Comparison of ENCODE assay signal across 1 cellular context in the genomic region with DNA sequence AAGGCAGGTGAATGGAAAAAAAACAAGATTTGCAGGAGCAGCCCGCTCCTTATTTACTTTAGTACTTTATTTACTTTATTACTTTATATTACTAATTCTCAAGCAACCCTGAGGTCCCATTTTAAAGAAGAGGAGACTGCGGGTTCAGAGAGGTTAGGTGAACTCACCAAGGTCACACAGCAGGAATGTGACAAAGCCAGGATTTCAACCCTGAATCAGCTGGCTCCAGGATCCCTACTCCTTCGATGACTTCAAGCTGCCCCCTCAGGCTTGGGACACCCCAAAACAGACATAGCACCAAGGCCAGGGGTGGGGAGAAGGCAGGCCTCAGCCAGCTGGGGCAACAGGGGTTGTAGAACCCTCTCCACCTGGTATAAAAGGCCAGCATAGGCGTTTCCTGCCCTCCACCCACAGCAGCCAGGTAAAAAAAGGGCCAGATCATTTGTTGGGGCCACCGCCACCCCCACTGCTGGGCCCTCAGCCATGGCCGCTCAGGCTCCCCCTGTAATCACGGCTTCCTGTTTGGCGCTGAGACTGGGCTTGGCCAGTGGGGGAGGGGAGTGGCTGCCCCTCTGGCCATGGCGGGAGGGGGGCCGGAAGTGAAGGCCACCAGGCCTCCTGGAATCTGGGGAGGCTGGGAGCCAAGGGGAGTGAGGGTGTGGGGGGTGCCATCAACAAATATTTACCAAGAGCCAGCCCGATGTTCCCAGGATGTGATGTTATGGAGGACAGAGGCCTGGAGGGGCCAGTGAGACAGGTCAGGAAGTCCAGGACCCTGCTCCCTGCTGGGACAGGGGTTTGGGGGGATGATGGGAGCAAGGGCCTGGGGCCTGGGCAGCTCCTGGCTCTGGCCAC.
TF ChIP-seq lines count a peak whose summit lies in the region.

No MANE protein-coding gene starts in this region.

TF ChIP-seq in HepG2, 621 proteins besides CTCF, POLR2A, EP300 and RAD21 (continued from another document and continues in another):
- TF ChIP-seq, protein P1, sequence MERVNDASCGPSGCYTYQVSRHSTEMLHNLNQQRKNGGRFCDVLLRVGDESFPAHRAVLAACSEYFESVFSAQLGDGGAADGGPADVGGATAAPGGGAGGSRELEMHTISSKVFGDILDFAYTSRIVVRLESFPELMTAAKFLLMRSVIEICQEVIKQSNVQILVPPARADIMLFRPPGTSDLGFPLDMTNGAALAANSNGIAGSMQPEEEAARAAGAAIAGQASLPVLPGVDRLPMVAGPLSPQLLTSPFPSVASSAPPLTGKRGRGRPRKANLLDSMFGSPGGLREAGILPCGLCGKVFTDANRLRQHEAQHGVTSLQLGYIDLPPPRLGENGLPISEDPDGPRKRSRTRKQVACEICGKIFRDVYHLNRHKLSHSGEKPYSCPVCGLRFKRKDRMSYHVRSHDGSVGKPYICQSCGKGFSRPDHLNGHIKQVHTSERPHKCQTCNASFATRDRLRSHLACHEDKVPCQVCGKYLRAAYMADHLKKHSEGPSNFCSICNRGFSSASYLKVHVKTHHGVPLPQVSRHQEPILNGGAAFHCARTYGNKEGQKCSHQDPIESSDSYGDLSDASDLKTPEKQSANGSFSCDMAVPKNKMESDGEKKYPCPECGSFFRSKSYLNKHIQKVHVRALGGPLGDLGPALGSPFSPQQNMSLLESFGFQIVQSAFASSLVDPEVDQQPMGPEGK (CRISPR knock-in tag; IDR thresholded peaks at IDR 0.05), result peak; percentile 95
- TF ChIP-seq, protein P2, sequence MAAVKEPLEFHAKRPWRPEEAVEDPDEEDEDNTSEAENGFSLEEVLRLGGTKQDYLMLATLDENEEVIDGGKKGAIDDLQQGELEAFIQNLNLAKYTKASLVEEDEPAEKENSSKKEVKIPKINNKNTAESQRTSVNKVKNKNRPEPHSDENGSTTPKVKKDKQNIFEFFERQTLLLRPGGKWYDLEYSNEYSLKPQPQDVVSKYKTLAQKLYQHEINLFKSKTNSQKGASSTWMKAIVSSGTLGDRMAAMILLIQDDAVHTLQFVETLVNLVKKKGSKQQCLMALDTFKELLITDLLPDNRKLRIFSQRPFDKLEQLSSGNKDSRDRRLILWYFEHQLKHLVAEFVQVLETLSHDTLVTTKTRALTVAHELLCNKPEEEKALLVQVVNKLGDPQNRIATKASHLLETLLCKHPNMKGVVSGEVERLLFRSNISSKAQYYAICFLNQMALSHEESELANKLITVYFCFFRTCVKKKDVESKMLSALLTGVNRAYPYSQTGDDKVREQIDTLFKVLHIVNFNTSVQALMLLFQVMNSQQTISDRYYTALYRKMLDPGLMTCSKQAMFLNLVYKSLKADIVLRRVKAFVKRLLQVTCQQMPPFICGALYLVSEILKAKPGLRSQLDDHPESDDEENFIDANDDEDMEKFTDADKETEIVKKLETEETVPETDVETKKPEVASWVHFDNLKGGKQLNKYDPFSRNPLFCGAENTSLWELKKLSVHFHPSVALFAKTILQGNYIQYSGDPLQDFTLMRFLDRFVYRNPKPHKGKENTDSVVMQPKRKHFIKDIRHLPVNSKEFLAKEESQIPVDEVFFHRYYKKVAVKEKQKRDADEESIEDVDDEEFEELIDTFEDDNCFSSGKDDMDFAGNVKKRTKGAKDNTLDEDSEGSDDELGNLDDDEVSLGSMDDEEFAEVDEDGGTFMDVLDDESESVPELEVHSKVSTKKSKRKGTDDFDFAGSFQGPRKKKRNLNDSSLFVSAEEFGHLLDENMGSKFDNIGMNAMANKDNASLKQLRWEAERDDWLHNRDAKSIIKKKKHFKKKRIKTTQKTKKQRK (IDR thresholded peaks at IDR 0.05; ENCODE audit: low read length), result no peak
- peak; percentile 61 for TF ChIP-seq ELF1 (CRISPR knock-in tag; IDR thresholded peaks at IDR 0.05)
- no peak for TF ChIP-seq ZNF766 (CRISPR knock-in tag; IDR thresholded peaks at IDR 0.05; ENCODE audit: borderline replicate concordance)
- TF ChIP-seq, protein P3, sequence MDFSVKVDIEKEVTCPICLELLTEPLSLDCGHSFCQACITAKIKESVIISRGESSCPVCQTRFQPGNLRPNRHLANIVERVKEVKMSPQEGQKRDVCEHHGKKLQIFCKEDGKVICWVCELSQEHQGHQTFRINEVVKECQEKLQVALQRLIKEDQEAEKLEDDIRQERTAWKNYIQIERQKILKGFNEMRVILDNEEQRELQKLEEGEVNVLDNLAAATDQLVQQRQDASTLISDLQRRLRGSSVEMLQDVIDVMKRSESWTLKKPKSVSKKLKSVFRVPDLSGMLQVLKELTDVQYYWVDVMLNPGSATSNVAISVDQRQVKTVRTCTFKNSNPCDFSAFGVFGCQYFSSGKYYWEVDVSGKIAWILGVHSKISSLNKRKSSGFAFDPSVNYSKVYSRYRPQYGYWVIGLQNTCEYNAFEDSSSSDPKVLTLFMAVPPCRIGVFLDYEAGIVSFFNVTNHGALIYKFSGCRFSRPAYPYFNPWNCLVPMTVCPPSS (IDR thresholded peaks at IDR 0.05), result no peak
- TF ChIP-seq CBX1 (IDR thresholded peaks at IDR 0.05; ENCODE audit: low read depth), result no peak
- no peak for TF ChIP-seq SIN3B (IDR thresholded peaks at IDR 0.05; ENCODE audit: low read length)
- TF ChIP-seq HNRNPLL (IDR thresholded peaks at IDR 0.05; ENCODE audit: low read depth, low read length, poor library complexity, severe bottlenecking), result no peak
- TF ChIP-seq, protein P4, sequence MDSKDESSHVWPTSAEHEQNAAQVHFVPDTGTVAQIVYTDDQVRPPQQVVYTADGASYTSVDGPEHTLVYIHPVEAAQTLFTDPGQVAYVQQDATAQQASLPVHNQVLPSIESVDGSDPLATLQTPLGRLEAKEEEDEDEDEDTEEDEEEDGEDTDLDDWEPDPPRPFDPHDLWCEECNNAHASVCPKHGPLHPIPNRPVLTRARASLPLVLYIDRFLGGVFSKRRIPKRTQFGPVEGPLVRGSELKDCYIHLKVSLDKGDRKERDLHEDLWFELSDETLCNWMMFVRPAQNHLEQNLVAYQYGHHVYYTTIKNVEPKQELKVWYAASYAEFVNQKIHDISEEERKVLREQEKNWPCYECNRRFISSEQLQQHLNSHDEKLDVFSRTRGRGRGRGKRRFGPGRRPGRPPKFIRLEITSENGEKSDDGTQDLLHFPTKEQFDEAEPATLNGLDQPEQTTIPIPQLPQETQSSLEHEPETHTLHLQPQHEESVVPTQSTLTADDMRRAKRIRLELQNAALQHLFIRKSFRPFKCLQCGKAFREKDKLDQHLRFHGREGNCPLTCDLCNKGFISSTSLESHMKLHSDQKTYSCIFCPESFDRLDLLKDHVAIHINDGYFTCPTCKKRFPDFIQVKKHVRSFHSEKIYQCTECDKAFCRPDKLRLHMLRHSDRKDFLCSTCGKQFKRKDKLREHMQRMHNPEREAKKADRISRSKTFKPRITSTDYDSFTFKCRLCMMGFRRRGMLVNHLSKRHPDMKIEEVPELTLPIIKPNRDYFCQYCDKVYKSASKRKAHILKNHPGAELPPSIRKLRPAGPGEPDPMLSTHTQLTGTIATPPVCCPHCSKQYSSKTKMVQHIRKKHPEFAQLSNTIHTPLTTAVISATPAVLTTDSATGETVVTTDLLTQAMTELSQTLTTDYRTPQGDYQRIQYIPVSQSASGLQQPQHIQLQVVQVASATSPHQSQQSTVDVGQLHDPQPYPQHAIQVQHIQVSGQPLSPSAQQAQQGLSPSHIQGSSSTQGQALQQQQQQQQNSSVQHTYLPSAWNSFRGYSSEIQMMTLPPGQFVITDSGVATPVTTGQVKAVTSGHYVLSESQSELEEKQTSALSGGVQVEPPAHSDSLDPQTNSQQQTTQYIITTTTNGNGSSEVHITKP (CRISPR knock-in tag; IDR thresholded peaks at IDR 0.05; ENCODE audit: low read depth), result 0 out of 2 replicates have a peak, but pooled peaks have one; percentile 24
- no peak for TF ChIP-seq ZNF496 (CRISPR knock-in tag; IDR thresholded peaks at IDR 0.05; ENCODE audit: insufficient replicate concordance)
- TF ChIP-seq ZNF83 (CRISPR knock-in tag; IDR thresholded peaks at IDR 0.05; ENCODE audit: borderline replicate concordance), result no peak
- TF ChIP-seq ZNF337 (CRISPR knock-in tag; IDR thresholded peaks at IDR 0.05; ENCODE audit: borderline replicate concordance, low read depth), result no peak
- TF ChIP-seq ZNF709 (CRISPR knock-in tag; IDR thresholded peaks at IDR 0.05), result no peak
- no peak for TF ChIP-seq LCORL (IDR thresholded peaks at IDR 0.05)
- no peak for TF ChIP-seq LCORL (CRISPR knock-in tag; IDR thresholded peaks at IDR 0.05)
- TF ChIP-seq HIVEP1 (CRISPR knock-in tag; IDR thresholded peaks at IDR 0.05), result no peak
- no peak for TF ChIP-seq SCMH1 (CRISPR knock-in tag; IDR thresholded peaks at IDR 0.05; ENCODE audit: borderline replicate concordance)
- TF ChIP-seq, protein P5, sequence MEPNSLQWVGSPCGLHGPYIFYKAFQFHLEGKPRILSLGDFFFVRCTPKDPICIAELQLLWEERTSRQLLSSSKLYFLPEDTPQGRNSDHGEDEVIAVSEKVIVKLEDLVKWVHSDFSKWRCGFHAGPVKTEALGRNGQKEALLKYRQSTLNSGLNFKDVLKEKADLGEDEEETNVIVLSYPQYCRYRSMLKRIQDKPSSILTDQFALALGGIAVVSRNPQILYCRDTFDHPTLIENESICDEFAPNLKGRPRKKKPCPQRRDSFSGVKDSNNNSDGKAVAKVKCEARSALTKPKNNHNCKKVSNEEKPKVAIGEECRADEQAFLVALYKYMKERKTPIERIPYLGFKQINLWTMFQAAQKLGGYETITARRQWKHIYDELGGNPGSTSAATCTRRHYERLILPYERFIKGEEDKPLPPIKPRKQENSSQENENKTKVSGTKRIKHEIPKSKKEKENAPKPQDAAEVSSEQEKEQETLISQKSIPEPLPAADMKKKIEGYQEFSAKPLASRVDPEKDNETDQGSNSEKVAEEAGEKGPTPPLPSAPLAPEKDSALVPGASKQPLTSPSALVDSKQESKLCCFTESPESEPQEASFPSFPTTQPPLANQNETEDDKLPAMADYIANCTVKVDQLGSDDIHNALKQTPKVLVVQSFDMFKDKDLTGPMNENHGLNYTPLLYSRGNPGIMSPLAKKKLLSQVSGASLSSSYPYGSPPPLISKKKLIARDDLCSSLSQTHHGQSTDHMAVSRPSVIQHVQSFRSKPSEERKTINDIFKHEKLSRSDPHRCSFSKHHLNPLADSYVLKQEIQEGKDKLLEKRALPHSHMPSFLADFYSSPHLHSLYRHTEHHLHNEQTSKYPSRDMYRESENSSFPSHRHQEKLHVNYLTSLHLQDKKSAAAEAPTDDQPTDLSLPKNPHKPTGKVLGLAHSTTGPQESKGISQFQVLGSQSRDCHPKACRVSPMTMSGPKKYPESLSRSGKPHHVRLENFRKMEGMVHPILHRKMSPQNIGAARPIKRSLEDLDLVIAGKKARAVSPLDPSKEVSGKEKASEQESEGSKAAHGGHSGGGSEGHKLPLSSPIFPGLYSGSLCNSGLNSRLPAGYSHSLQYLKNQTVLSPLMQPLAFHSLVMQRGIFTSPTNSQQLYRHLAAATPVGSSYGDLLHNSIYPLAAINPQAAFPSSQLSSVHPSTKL (CRISPR knock-in tag; IDR thresholded peaks at IDR 0.05), result peak; percentile 32; the same call in 1 of the 2 replicates
- TF ChIP-seq KAT2B (IDR thresholded peaks at IDR 0.05; ENCODE audit: borderline replicate concordance, low read depth, low read length), result no peak
- TF ChIP-seq, protein P6, sequence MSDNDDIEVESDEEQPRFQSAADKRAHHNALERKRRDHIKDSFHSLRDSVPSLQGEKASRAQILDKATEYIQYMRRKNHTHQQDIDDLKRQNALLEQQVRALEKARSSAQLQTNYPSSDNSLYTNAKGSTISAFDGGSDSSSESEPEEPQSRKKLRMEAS (IDR thresholded peaks at IDR 0.05), result peak; percentile 31; the same call in 1 of the 2 replicates
- TF ChIP-seq CBX2 (IDR thresholded peaks at IDR 0.05; ENCODE audit: low read depth, low read length), result no peak
- TF ChIP-seq CBX2 (CRISPR knock-in tag; IDR thresholded peaks at IDR 0.05; ENCODE audit: low read depth), result no peak
- TF ChIP-seq GABPA (IDR thresholded peaks at IDR 0.05; ENCODE audit: low read depth, low read length), result peak; percentile 23; the same call in 1 of the 2 replicates
- peak; percentile 84 for TF ChIP-seq GABPA (CRISPR knock-in tag; IDR thresholded peaks at IDR 0.05; ENCODE audit: low read depth)
- TF ChIP-seq EED (CRISPR knock-in tag; IDR thresholded peaks at IDR 0.05), result no peak
- 0 out of 2 replicates have a peak, but pooled peaks have one; percentile 26 for TF ChIP-seq GATAD2A (CRISPR knock-in tag; IDR thresholded peaks at IDR 0.05)
- no peak for TF ChIP-seq ZNF552 (CRISPR knock-in tag; IDR thresholded peaks at IDR 0.05; ENCODE audit: borderline replicate concordance)
- TF ChIP-seq ZNF768 (CRISPR knock-in tag; IDR thresholded peaks at IDR 0.05), result peak; percentile 98
- no peak for TF ChIP-seq REPIN1 (CRISPR knock-in tag; IDR thresholded peaks at IDR 0.05; ENCODE audit: borderline replicate concordance, low read depth)
- TF ChIP-seq ZFP41 (CRISPR knock-in tag; IDR thresholded peaks at IDR 0.05; ENCODE audit: borderline replicate concordance), result no peak
- no peak for TF ChIP-seq ZNF432 (CRISPR knock-in tag; IDR thresholded peaks at IDR 0.05; ENCODE audit: borderline replicate concordance)
- TF ChIP-seq NFYB (CRISPR knock-in tag; IDR thresholded peaks at IDR 0.05), result no peak
- TF ChIP-seq RCOR2 (CRISPR knock-in tag; IDR thresholded peaks at IDR 0.05), result no peak
- no peak for TF ChIP-seq NCOA5 (CRISPR knock-in tag; IDR thresholded peaks at IDR 0.05)
- TF ChIP-seq, protein P7, sequence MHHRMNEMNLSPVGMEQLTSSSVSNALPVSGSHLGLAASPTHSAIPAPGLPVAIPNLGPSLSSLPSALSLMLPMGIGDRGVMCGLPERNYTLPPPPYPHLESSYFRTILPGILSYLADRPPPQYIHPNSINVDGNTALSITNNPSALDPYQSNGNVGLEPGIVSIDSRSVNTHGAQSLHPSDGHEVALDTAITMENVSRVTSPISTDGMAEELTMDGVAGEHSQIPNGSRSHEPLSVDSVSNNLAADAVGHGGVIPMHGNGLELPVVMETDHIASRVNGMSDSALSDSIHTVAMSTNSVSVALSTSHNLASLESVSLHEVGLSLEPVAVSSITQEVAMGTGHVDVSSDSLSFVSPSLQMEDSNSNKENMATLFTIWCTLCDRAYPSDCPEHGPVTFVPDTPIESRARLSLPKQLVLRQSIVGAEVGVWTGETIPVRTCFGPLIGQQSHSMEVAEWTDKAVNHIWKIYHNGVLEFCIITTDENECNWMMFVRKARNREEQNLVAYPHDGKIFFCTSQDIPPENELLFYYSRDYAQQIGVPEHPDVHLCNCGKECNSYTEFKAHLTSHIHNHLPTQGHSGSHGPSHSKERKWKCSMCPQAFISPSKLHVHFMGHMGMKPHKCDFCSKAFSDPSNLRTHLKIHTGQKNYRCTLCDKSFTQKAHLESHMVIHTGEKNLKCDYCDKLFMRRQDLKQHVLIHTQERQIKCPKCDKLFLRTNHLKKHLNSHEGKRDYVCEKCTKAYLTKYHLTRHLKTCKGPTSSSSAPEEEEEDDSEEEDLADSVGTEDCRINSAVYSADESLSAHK (CRISPR knock-in tag; IDR thresholded peaks at IDR 0.05; ENCODE audit: borderline replicate concordance), result no peak
- no peak for TF ChIP-seq TOPORS (CRISPR knock-in tag; IDR thresholded peaks at IDR 0.05)
- no peak for TF ChIP-seq ZKSCAN1 (IDR thresholded peaks at IDR 0.05; ENCODE audit: low read length)
